ENCODE assay signal across 27 cellular contexts in the genomic region with DNA sequence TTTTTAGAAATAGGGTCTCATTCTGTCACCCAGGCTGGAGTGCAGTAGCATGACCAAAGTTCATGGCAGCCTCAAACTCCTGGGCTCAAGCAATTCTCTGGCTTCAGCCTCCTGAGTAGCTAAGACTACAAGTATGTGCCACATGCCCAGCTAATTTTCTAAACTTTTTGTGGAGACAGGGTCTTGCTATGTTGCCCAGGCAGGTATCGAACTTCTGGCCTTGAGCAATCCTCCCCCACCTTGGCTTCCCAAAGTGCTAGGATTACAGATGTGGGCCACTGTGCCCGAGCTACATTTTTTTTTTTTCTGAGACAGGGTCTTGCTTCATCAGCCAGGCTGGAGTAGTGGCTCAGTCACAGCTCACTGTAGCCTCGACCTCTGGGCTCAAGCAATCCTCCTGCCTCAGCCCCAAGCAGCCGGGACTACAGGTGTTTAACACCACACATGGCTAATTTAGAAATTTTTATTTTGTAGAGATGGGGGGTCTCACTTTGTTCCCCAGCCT. TPM values are rescaled to one million over a fixed set of nuclear protein-coding genes. Genes with fewer than 3 reads are reported as not detected.
DNase-seq lines count a peak whose midpoint lies in the region; ATAC-seq, FAIRE-seq and TF ChIP-seq lines count a peak whose summit lies in the region.
"Had no signal": no experiment of that assay in that cellular context is flagged by ENCODE, and none has a peak within 500 bp of the region (broad histone marks: within the 10 kb centered on the region; RNA-seq: fewer than 3 reads in every experiment).

No MANE protein-coding gene starts in this region.

- no peak overlapping the region for H3K4me3 Mint-ChIP-seq in CD14-positive monocyte
- peak overlapping the region in 5 of 7 donors; percentile 6 to 66 (median 16) for H3K4me3 Mint-ChIP-seq in CD8-positive, alpha-beta memory T cell
- no peak overlapping the region for H3K4me3 Mint-ChIP-seq in activated naive CD8-positive, alpha-beta T cell treated with anti-CD3 and anti-CD28 coated beads for 36 hours
- H3K4me3 Mint-ChIP-seq in naive thymus-derived CD8-positive, alpha-beta T cell, result peak overlapping the region in 7 of 10 donors; percentile 16 to 73 (median 56)
- H3K4me3 Mint-ChIP-seq: mesothelial cell of epicardium, neural progenitor cell had no signal

- no peaks in the 10 kb centered on the region for H3K27me3 ChIP-seq in CD8-positive, alpha-beta memory T cell (ENCODE audit: insufficient read depth, low read length, poor library complexity, severe bottlenecking)
- H3K27me3 ChIP-seq: dorsolateral prefrontal cortex, heart left ventricle, neural progenitor cell had no signal

- peak overlapping the region in 5 of 7 donors; percentile 5 to 52 (median 13) for H3K27ac Mint-ChIP-seq in CD14-positive monocyte
- H3K27ac Mint-ChIP-seq in CD8-positive, alpha-beta memory T cell, result peak overlapping the region in 3 of 8 donors; percentile 64 to 73 (median 66)
- peak overlapping the region; percentile 48 for H3K27ac Mint-ChIP-seq in activated naive CD8-positive, alpha-beta T cell treated with anti-CD3 and anti-CD28 coated beads for 36 hours
- H3K27ac Mint-ChIP-seq in naive thymus-derived CD8-positive, alpha-beta T cell, result peak overlapping the region in 5 of 10 donors; percentile 13 to 81 (median 20)
- H3K27ac Mint-ChIP-seq: neural progenitor cell had no signal

- POLR2A ChIA-PET in CD8-positive, alpha-beta memory T cell (lab: Charles Lee), result no interaction called here
- POLR2A ChIA-PET in naive thymus-derived CD8-positive, alpha-beta T cell (lab: Charles Lee), result no interaction called here

- H3K4me1 Mint-ChIP-seq in CD14-positive monocyte, result peaks cover 34% of the 10 kb centered on the region
- H3K4me1 Mint-ChIP-seq in CD8-positive, alpha-beta memory T cell, result peaks cover 62 to 89% (median 88%) of the 10 kb centered on the region in 3 donors
- H3K4me1 Mint-ChIP-seq in activated naive CD8-positive, alpha-beta T cell treated with anti-CD3 and anti-CD28 coated beads for 36 hours, result peaks cover 46% of the 10 kb centered on the region
- H3K4me1 Mint-ChIP-seq in naive thymus-derived CD8-positive, alpha-beta T cell, result peaks cover 18 to 86% (median 77%) of the 10 kb centered on the region in 4 donors

- no peak for FAIRE-seq in HTR-8/SVneo (lab: Jason Lieb, UNC)
- FAIRE-seq: GM19239, TTC549 had no signal

- no peak overlapping the region for H3K27ac ChIP-seq in CD8-positive, alpha-beta memory T cell (ENCODE audit: low read depth, low read length)
- H3K27ac ChIP-seq: dorsolateral prefrontal cortex, heart left ventricle, neural progenitor cell, prostate gland, thoracic aorta had no signal

- DNase-seq in CD14-positive monocyte (ENCODE audit: low spot score) (no peak), HTR-8/SVneo (ENCODE audit: insufficient read length, low spot score) (no peak), SHP77 (lab: John Stamatoyannopoulos, UW) (no peak), NCI-H2171 treated with DMSO at 0.1 percent for 48 hours (lab: John Stamatoyannopoulos, UW) (no peak)
- no peak for DNase-seq in CD8-positive, alpha-beta memory T cell
- no peak for DNase-seq in activated naive CD8-positive, alpha-beta T cell treated with anti-CD3 and anti-CD28 coated beads for 36 hours
- no peak for DNase-seq in naive thymus-derived CD8-positive, alpha-beta T cell
- DNase-seq: activated gamma-delta T cell treated with Interleukin-2 at 50 U/mL for 16 hours; aorta; caudate nucleus; CD4-positive, alpha-beta memory T cell; dorsolateral prefrontal cortex; heart left ventricle; left cardiac atrium; NCI-H187 treated with DMSO at 0.1 percent for 48 hours; NCI-H226; NCI-H82; PC-3; SHP77 treated with DMSO at 0.1 percent for 48 hours; stimulated activated CD4-positive, alpha-beta T cell treated with anti-CD3 and anti-CD28 coated beads, Interleukin-1b, Interleukin-23, amount 100 ng/mL, for 48 hours; stimulated activated naive CD4-positive, alpha-beta T cell had no signal

- H3K9me3 ChIP-seq in CD8-positive, alpha-beta memory T cell (ENCODE audit: low read length), result no peaks in the 10 kb centered on the region
- H3K9me3 ChIP-seq: heart left ventricle, prostate gland, thoracic aorta had no signal

- peaks cover 63% of the 10 kb centered on the region for H3K4me1 ChIP-seq in CD8-positive, alpha-beta memory T cell (ENCODE audit: insufficient read depth, low read length)

- CTCF ChIA-PET in CD8-positive, alpha-beta memory T cell (lab: Charles Lee), result interaction anchor here (1.3 kb wide), 1 partner anchor 361 kb away, joined by 3 read pairs; no protein-coding TSS in a partner anchor

- intact Hi-C loops in CD14-positive monocyte (cut with micrococcal nuclease), result no loop called here

- peaks cover 18 to 63% of the 10 kb centered on the region in 2 donors for H3K36me3 Mint-ChIP-seq in CD14-positive monocyte
- peaks cover 5 to 66% (median 9%) of the 10 kb centered on the region in 3 donors for H3K36me3 Mint-ChIP-seq in CD8-positive, alpha-beta memory T cell
- H3K36me3 Mint-ChIP-seq in activated naive CD8-positive, alpha-beta T cell treated with anti-CD3 and anti-CD28 coated beads for 36 hours, result peaks cover 67% of the 10 kb centered on the region
- H3K36me3 Mint-ChIP-seq in naive thymus-derived CD8-positive, alpha-beta T cell, result peaks cover 0 to 80% (median 24%) of the 10 kb centered on the region in 3 donors

- H3K9me3 Mint-ChIP-seq in CD14-positive monocyte, result no peaks in the 10 kb centered on the region
- no peaks in the 10 kb centered on the region for H3K9me3 Mint-ChIP-seq in CD8-positive, alpha-beta memory T cell
- no peaks in the 10 kb centered on the region for H3K9me3 Mint-ChIP-seq in activated naive CD8-positive, alpha-beta T cell treated with anti-CD3 and anti-CD28 coated beads for 36 hours
- no peaks in the 10 kb centered on the region for H3K9me3 Mint-ChIP-seq in naive thymus-derived CD8-positive, alpha-beta T cell
- H3K9me3 Mint-ChIP-seq: CD4-positive, alpha-beta memory T cell; mesothelial cell of epicardium; neural progenitor cell had no signal

- no peak for ATAC-seq in naive thymus-derived CD8-positive, alpha-beta T cell
- ATAC-seq: left cardiac atrium, PC-3 had no signal

- no peaks in the 10 kb centered on the region for H3K27me3 Mint-ChIP-seq in CD14-positive monocyte (ENCODE audit: low read depth in 3 of 3)
- H3K27me3 Mint-ChIP-seq in CD8-positive, alpha-beta memory T cell, result no peaks in the 10 kb centered on the region
- no peaks in the 10 kb centered on the region for H3K27me3 Mint-ChIP-seq in activated naive CD8-positive, alpha-beta T cell treated with anti-CD3 and anti-CD28 coated beads for 36 hours
- no peaks in the 10 kb centered on the region for H3K27me3 Mint-ChIP-seq in naive thymus-derived CD8-positive, alpha-beta T cell
- H3K27me3 Mint-ChIP-seq: CD4-positive, alpha-beta memory T cell had no signal

- H3K36me3 ChIP-seq in CD8-positive, alpha-beta memory T cell (ENCODE audit: insufficient read depth, low read length), result no peaks in the 10 kb centered on the region
- H3K36me3 ChIP-seq: prostate gland, thoracic aorta had no signal

- no peak overlapping the region for H3K4me3 ChIP-seq in CD8-positive, alpha-beta memory T cell (ENCODE audit: low read length)
- H3K4me3 ChIP-seq: dorsolateral prefrontal cortex, heart left ventricle, neural progenitor cell, prostate gland, thoracic aorta had no signal

- no peak for TF ChIP-seq CTCF in CD14-positive monocyte (IDR thresholded peaks at IDR 0.05)

RNA-seq across cellular contexts. Expression of a gene that starts 7.1 kb away (rescaled TPM):
- polyA plus RNA-seq in CD14-positive monocyte, result 10 to 100 TPM; 31.4 to 41.2 TPM
- 100 to 1,000 TPM; 158 to 159 TPM for total RNA-seq in CD8-positive, alpha-beta memory T cell
- 139 TPM for polyA plus RNA-seq in CD8-positive, alpha-beta memory T cell
- total RNA-seq in activated naive CD8-positive, alpha-beta T cell treated with anti-CD3 and anti-CD28 coated beads for 36 hours, result 100 to 1,000 TPM; 122 TPM
- total RNA-seq in naive thymus-derived CD8-positive, alpha-beta T cell, result 100 to 1,000 TPM; 197 to 208 TPM
- polyA plus RNA-seq in naive thymus-derived CD8-positive, alpha-beta T cell, result 100 to 1,000 TPM in 1 of 3 donors, 10 to 100 TPM in 2; 73.8 to 121 (median 75.3) TPM

Comparison
In these comparisons a context has a peak if more than half of its experiments do, and no peak if none do; other contexts are left out.
1. H3K4me3 Mint-ChIP-seq: peak in CD8-positive, alpha-beta memory T cell (5 of 7) and naive thymus-derived CD8-positive, alpha-beta T cell (7 of 10); none in CD14-positive monocyte (0 of 2) and activated naive CD8-positive, alpha-beta T cell treated with anti-CD3 and anti-CD28 coated beads for 36 hours (single experiment).